34 cellular contexts compared by ENCODE assay signal in the genomic region with DNA sequence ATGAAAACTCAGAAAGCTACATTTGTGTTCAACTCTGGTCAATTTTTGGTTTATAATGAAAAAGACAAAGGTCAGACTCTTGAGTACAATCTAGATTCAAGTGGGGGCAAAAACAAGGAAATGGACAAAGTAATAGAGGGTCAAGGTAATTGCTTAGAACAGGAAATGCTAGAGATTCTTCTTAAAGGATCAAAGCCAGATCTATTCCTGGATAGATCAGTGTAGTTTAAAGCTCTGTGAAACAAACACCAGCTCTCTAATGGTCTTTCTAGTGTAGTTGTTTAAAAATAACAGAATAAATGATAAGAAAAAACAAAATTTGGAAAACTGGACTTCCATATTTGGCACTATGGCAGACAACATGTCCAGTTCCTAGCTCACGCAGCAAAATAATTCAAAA.
"Had no signal": no experiment of that assay in that cellular context is flagged by ENCODE, and none has a peak within 500 bp of the region (broad histone marks: within the 10 kb centered on the region; RNA-seq: fewer than 3 reads in every experiment).

No MANE protein-coding gene starts in this region.

- FAIRE-seq: astrocyte, bronchial epithelial cell had no signal

- H3K4me1 ChIP-seq: adrenal gland, ascending aorta, body of pancreas, breast epithelium had no signal

- ATAC-seq: activated naive CD4-positive, alpha-beta T cell treated with anti-CD3 and anti-CD28 coated beads, Interleukin-2, amount 50 U/mL, for 72 hours; activated naive CD8-positive, alpha-beta T cell treated with anti-CD3 and anti-CD28 coated beads, Interleukin-2, amount 50 U/mL, for 24 hours; activated T-cell treated with anti-CD3 and anti-CD28 coated beads, Interleukin-2, amount 50 U/mL, for 4 hours; activated T-cell treated with anti-CD3 and anti-CD28 coated beads, Interleukin-2, amount 50 U/mL, for 72 hours; activated T-helper 17 cell treated with anti-CD3 and anti-CD28 coated beads, Interleukin-2, amount 50 U/mL, for 72 hours; body of pancreas had no signal

- H3K9me3 ChIP-seq: adrenal gland, ascending aorta, body of pancreas, breast epithelium had no signal

- H3K36me3 ChIP-seq: adrenal gland, ascending aorta, brain microvascular endothelial cell, breast epithelium, cardiac muscle cell had no signal

- H3K27ac ChIP-seq: adrenal gland, ascending aorta, body of pancreas, brain microvascular endothelial cell, breast epithelium, cardiac muscle cell had no signal

- DNase-seq: activated effector memory CD4-positive, alpha-beta T cell treated with anti-CD3 and anti-CD28 coated beads, Interleukin-2, amount 50 U/mL, for 16 hours; activated effector memory CD4-positive, alpha-beta T cell treated with Interleukin-2 at 50 U/mL for 16 hours; activated gamma-delta T cell; activated gamma-delta T cell treated with Interleukin-2 at 50 U/mL for 16 hours; activated naive CD4-positive, alpha-beta T cell; activated naive CD4-positive, alpha-beta T cell treated with anti-CD3 and anti-CD28 coated beads for 36 hours; activated naive CD4-positive, alpha-beta T cell treated with anti-CD3 and anti-CD28 coated beads, Interleukin-2, amount 10 ng/mL, durations not matched to agents 7 days and 5 days; activated naive CD4-positive, alpha-beta T cell treated with anti-CD3 and anti-CD28 coated beads, Interleukin-2, amount 50 U/mL, for 16 hours; activated naive CD4-positive, alpha-beta T cell treated with Interleukin-2 at 50 U/mL for 16 hours; activated naive CD8-positive, alpha-beta T cell treated with anti-CD3 and anti-CD28 coated beads for 36 hours; activated naive CD8-positive, alpha-beta T cell treated with anti-CD3 and anti-CD28 coated beads, Interleukin-2, amount 10 ng/mL, durations not matched to agents 7 days and 5 days; activated naive CD8-positive, alpha-beta T cell treated with anti-CD3 and anti-CD28 coated beads, Interleukin-2, amount 50 U/mL, for 24 hours; activated T-cell treated with anti-CD3 and anti-CD28 coated beads, Interleukin-2, amount 50 U/mL, for 1 hour; activated T-cell treated with anti-CD3 and anti-CD28 coated beads, Interleukin-2, amount 50 U/mL, for 24 hours; activated T-cell treated with anti-CD3 and anti-CD28 coated beads, Interleukin-2, amount 50 U/mL, for 4 hours; activated T-cell treated with anti-CD3 and anti-CD28 coated beads, Interleukin-2, amount 50 U/mL, for 48 hours; activated T-cell treated with anti-CD3 and anti-CD28 coated beads, Interleukin-2, amount 50 U/mL, for 72 hours; adrenal gland; amniotic stem cell; amygdala; anterior cingulate cortex; aorta; body of pancreas; brain microvascular endothelial cell; caudate nucleus; central memory CD4-positive, alpha-beta T cell; cerebellar nuclear complex had no signal

- H3K4me3 ChIP-seq: adrenal gland, ascending aorta, body of pancreas, breast epithelium, cardiac muscle cell had no signal

- H3K27me3 ChIP-seq: ascending aorta, body of pancreas, breast epithelium, cardiac muscle cell had no signal
